8 cellular contexts compared by ENCODE assay signal in genomic region chr9:129028192-129028966, GRCh38. TPM values are rescaled to one million over a fixed set of nuclear protein-coding genes. Genes with fewer than 3 reads are reported as not detected.
DNase-seq lines count a peak whose midpoint lies in the region; ATAC-seq and TF ChIP-seq lines count a peak whose summit lies in the region.

Gene SH3GLB2, minus strand, starts transcription at chr9:129028331. Its CDS starts 177 bp downstream, at chr9:129028154.

- TF ChIP-seq CTCF in HFF-Myc (IDR thresholded peaks at IDR 0.05; ENCODE audit: low read depth, low read length, missing control alignments): peak; percentile 77
- peak; percentile 93 for TF ChIP-seq CTCF in osteocyte (IDR thresholded peaks at IDR 0.05)
- TF ChIP-seq CTCF in thoracic aorta (IDR thresholded peaks at IDR 0.05): peak; percentile 80

- peak within 1 kb of the TSS; percentile 79 to 85 for H3K27ac Mint-ChIP-seq in activated naive CD4-positive, alpha-beta T cell treated with anti-CD3 and anti-CD28 coated beads, Interleukin-2, amount 50 U/mL, for 72 hours
- H3K27ac Mint-ChIP-seq in osteocyte (ENCODE audit: unreplicated experiment): peak within 1 kb of the TSS; percentile 79

- H3K9me3 Mint-ChIP-seq in activated naive CD4-positive, alpha-beta T cell treated with anti-CD3 and anti-CD28 coated beads, Interleukin-2, amount 50 U/mL, for 72 hours: no peaks in the 10 kb centered on the region
- H3K9me3 Mint-ChIP-seq in osteocyte (ENCODE audit: unreplicated experiment): no peaks in the 10 kb centered on the region

- peak; percentile 90 for ATAC-seq in activated naive CD4-positive, alpha-beta T cell treated with anti-CD3 and anti-CD28 coated beads, Interleukin-2, amount 50 U/mL, for 72 hours
- peak; percentile 73 for ATAC-seq in thoracic aorta (ENCODE audit: insufficient number of reproducible peaks, low FRiP score, low read depth)

- DNase-seq in GM04504 (ENCODE audit: low read depth) (peak; percentile 86), HFF-Myc (ENCODE audit: extremely low read depth, low read depth) (peak; percentile 64), NAMALWA (ENCODE audit: low spot score) (peak; percentile 86), SKM-1 (lab: John Stamatoyannopoulos, UW; ENCODE audit: unreplicated experiment) (peak; percentile 87), glomerular visceral epithelial cell (ENCODE audit: extremely low spot score) (peak; percentile 97), osteocyte (ENCODE audit: extremely low spot score, unreplicated experiment) (peak; percentile 100), thoracic aorta (ENCODE audit: low spot score) (peak; percentile 64)
- DNase-seq in activated naive CD4-positive, alpha-beta T cell treated with anti-CD3 and anti-CD28 coated beads, Interleukin-2, amount 50 U/mL, for 72 hours (ENCODE audit: low spot score in 2 of 2): peak; percentile 90 to 95

- peak within 1 kb of the TSS; percentile 80 for H3K4me3 Mint-ChIP-seq in osteocyte (ENCODE audit: unreplicated experiment)

- H3K27ac ChIP-seq in thoracic aorta: peak within 1 kb of the TSS; percentile 69 to 75

- H3K9me3 ChIP-seq in thoracic aorta: no peaks in the 10 kb centered on the region

- H3K4me1 Mint-ChIP-seq in osteocyte (ENCODE audit: unreplicated experiment): peaks cover 24% of the 10 kb centered on the region

- H3K4me1 ChIP-seq in thoracic aorta (ENCODE audit: control insufficient read depth in 1 of 2, low read depth in 2 of 2): peaks cover 10 to 31% of the 10 kb centered on the region in 2 donors

- H3K27me3 ChIP-seq in thoracic aorta (replicated peaks; ENCODE audit: insufficient read depth): no peaks in the 10 kb centered on the region

- H3K4me3 ChIP-seq in HFF-Myc (replicated peaks; ENCODE audit: low read depth, low read length): peak within 1 kb of the TSS; percentile 62
- H3K4me3 ChIP-seq in thoracic aorta: peak within 1 kb of the TSS; percentile 94

- no peaks in the 10 kb centered on the region for H3K27me3 Mint-ChIP-seq in osteocyte (ENCODE audit: unreplicated experiment)

- peaks cover 0 to 5% of the 10 kb centered on the region in 2 donors for H3K36me3 Mint-ChIP-seq in activated naive CD4-positive, alpha-beta T cell treated with anti-CD3 and anti-CD28 coated beads, Interleukin-2, amount 50 U/mL, for 72 hours
- H3K36me3 Mint-ChIP-seq in osteocyte (ENCODE audit: unreplicated experiment): no peaks in the 10 kb centered on the region

- no peaks in the 10 kb centered on the region for H3K36me3 ChIP-seq in thoracic aorta

RNA-seq across cellular contexts. Expression of gene SH3GLB2, which starts in this region (rescaled TPM):
- total RNA-seq in activated naive CD4-positive, alpha-beta T cell treated with anti-CD3 and anti-CD28 coated beads, Interleukin-2, amount 50 U/mL, for 72 hours: 10 to 100 TPM; 44.1 to 59.9 TPM
- total RNA-seq in osteocyte: 105 and 113 TPM in 2 replicates
- 100 to 1,000 TPM; 101 to 184 TPM for total RNA-seq in thoracic aorta

Comparison
In these comparisons a context has a peak if more than half of its experiments do, and no peak if none do; other contexts are left out.
1. Peak in every context shown above with its lines: DNase-seq, ATAC-seq, H3K4me3 ChIP-seq and H3K27ac ChIP-seq.